Comparison of ENCODE assay signal across 8 cellular contexts in the genomic region with DNA sequence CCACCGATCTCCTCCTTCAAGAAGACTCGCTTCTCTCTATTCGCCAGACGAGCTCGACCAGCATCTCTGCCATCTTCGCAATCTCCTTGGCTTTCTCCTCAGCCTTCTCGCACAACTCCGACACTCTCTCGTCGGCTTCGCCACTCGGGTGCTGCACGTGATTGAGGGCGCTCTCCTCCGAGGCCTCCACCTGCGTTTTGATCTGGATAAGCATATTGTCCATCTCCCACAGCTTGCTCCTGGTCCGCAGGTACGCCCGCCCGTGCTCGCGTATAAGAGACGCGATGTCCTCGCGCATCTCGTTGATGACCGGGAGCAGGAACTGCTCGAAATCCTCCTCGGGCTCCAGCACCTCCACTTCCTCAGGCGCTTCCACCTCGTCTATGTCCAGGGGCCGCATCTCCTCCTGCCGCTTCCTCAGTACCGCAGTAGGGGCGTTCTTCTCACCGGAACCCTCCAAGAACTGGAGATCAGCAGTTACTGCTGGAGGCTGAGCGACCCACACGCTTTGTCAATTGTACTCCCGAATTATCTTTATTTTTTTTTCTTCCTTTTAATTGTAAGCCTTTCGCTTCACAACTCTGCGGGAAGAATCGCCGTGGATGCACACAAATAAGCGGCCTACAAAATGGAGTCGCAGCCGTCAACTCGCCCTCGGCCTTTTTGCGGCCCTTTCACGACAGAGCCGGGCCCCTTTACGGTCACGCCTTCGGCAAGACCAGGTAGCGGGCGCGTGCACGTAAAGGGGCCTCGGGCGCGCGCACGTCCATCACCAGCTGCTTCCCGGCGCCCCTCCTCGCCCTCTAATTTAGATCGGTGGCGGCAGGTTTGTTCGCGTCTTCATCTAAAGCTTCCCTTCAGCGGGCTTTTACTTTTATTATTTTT. TPM values are rescaled to one million over a fixed set of nuclear protein-coding genes. Genes with fewer than 3 reads are reported as not detected.
DNase-seq lines count a peak whose midpoint lies in the region; ATAC-seq and TF ChIP-seq lines count a peak whose summit lies in the region.

A gene (minus strand): TSS at position 636 of the 885 bp plus-strand sequence. CDS start 236 bp downstream, at position 400.

- peak within 1 kb of the TSS; percentile 94 for H3K27ac Mint-ChIP-seq in HFFc6
- H3K27ac Mint-ChIP-seq in activated naive CD4-positive, alpha-beta T cell treated with anti-CD3 and anti-CD28 coated beads, Interleukin-2, amount 50 U/mL, for 24 hours, result peak within 1 kb of the TSS; percentile 98

- H3K27me3 Mint-ChIP-seq in HFFc6 (ENCODE audit: insufficient read depth), result peaks cover 5% of the 10 kb centered on the region
- H3K27me3 Mint-ChIP-seq in activated naive CD4-positive, alpha-beta T cell treated with anti-CD3 and anti-CD28 coated beads, Interleukin-2, amount 50 U/mL, for 24 hours, result no peaks in the 10 kb centered on the region

- DNase-seq in GM03348 (ENCODE audit: low spot score) (peak; percentile 97), HFFc6 (peak; percentile 95), NCI-H1092 (lab: John Stamatoyannopoulos, UW) (peak; percentile 96), globus pallidus (ENCODE audit: low spot score) (peak; percentile 93), nucleus accumbens (lab: John Stamatoyannopoulos, UW) (peak in 55 of 56 donors; percentile 59 to 97 (median 89)), superior temporal gyrus (ENCODE audit: extremely low spot score) (peak; percentile 98)

- peak; percentile 88 for ATAC-seq in SK-N-SH treated with all-trans-retinoic acid at 6 μM for 48 hours

- H3K4me3 Mint-ChIP-seq in HFFc6, result peak within 1 kb of the TSS; percentile 100
- H3K4me3 Mint-ChIP-seq in activated naive CD4-positive, alpha-beta T cell treated with anti-CD3 and anti-CD28 coated beads, Interleukin-2, amount 50 U/mL, for 24 hours, result peak within 1 kb of the TSS; percentile 99

- 0 out of 2 replicates have a peak, but pooled peaks have one; percentile 14 for TF ChIP-seq CTCF in HFFc6 (IDR thresholded peaks at IDR 0.05)

- peaks cover 53% of the 10 kb centered on the region for H3K4me1 Mint-ChIP-seq in HFFc6 (ENCODE audit: low read depth)
- peaks cover 65% of the 10 kb centered on the region for H3K4me1 Mint-ChIP-seq in activated naive CD4-positive, alpha-beta T cell treated with anti-CD3 and anti-CD28 coated beads, Interleukin-2, amount 50 U/mL, for 24 hours

- peaks cover 23% of the 10 kb centered on the region for H3K9me3 Mint-ChIP-seq in HFFc6
- no peaks in the 10 kb centered on the region for H3K9me3 Mint-ChIP-seq in activated naive CD4-positive, alpha-beta T cell treated with anti-CD3 and anti-CD28 coated beads, Interleukin-2, amount 50 U/mL, for 24 hours

- H3K36me3 Mint-ChIP-seq in HFFc6 (ENCODE audit: low read depth), result peaks cover 63% of the 10 kb centered on the region
- H3K36me3 Mint-ChIP-seq in activated naive CD4-positive, alpha-beta T cell treated with anti-CD3 and anti-CD28 coated beads, Interleukin-2, amount 50 U/mL, for 24 hours, result peaks cover 32% of the 10 kb centered on the region

TF ChIP-seq in SK-N-SH treated with all-trans-retinoic acid at 6 μM for 48 hours, 23 proteins besides CTCF, POLR2A, EP300 and RAD21:
- TF ChIP-seq, protein P1, sequence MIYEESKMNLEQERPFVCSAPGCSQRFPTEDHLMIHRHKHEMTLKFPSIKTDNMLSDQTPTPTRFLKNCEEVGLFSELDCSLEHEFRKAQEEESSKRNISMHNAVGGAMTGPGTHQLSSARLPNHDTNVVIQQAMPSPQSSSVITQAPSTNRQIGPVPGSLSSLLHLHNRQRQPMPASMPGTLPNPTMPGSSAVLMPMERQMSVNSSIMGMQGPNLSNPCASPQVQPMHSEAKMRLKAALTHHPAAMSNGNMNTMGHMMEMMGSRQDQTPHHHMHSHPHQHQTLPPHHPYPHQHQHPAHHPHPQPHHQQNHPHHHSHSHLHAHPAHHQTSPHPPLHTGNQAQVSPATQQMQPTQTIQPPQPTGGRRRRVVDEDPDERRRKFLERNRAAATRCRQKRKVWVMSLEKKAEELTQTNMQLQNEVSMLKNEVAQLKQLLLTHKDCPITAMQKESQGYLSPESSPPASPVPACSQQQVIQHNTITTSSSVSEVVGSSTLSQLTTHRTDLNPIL (CRISPR knock-in tag; IDR thresholded peaks at IDR 0.05; ENCODE audit: low read depth), result no peak
- TF ChIP-seq, protein P2, sequence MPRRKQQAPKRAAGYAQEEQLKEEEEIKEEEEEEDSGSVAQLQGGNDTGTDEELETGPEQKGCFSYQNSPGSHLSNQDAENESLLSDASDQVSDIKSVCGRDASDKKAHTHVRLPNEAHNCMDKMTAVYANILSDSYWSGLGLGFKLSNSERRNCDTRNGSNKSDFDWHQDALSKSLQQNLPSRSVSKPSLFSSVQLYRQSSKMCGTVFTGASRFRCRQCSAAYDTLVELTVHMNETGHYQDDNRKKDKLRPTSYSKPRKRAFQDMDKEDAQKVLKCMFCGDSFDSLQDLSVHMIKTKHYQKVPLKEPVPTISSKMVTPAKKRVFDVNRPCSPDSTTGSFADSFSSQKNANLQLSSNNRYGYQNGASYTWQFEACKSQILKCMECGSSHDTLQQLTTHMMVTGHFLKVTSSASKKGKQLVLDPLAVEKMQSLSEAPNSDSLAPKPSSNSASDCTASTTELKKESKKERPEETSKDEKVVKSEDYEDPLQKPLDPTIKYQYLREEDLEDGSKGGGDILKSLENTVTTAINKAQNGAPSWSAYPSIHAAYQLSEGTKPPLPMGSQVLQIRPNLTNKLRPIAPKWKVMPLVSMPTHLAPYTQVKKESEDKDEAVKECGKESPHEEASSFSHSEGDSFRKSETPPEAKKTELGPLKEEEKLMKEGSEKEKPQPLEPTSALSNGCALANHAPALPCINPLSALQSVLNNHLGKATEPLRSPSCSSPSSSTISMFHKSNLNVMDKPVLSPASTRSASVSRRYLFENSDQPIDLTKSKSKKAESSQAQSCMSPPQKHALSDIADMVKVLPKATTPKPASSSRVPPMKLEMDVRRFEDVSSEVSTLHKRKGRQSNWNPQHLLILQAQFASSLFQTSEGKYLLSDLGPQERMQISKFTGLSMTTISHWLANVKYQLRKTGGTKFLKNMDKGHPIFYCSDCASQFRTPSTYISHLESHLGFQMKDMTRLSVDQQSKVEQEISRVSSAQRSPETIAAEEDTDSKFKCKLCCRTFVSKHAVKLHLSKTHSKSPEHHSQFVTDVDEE (CRISPR knock-in tag; IDR thresholded peaks at IDR 0.05), result peak; percentile 84
- TF ChIP-seq ZNF565 (CRISPR knock-in tag; conservative IDR thresholded peaks at IDR 0.05; ENCODE audit: low read depth) (no peak), SNAI2 (CRISPR knock-in tag; IDR thresholded peaks at IDR 0.05) (no peak), ZFP3 (CRISPR knock-in tag; IDR thresholded peaks at IDR 0.05) (peak; percentile 70)

RNA-seq across cellular contexts. Expression of the gene that starts here (rescaled TPM):
- total RNA-seq in HFFc6 (2021; fragmentation: NEBNext Ultra II Directional; extraction: Animal tissue kit (Norgen Biotek cat#: 25700)), result 10 to 100 TPM; 35.5 to 41.0 (median 40.1) TPM

Comparison
In these comparisons a context has a peak if more than half of its experiments do, and no peak if none do; other contexts are left out.
1. Peak in every context shown above with its lines: DNase-seq and ATAC-seq.